ENCODE assay signal across 10 cellular contexts in the genomic region with DNA sequence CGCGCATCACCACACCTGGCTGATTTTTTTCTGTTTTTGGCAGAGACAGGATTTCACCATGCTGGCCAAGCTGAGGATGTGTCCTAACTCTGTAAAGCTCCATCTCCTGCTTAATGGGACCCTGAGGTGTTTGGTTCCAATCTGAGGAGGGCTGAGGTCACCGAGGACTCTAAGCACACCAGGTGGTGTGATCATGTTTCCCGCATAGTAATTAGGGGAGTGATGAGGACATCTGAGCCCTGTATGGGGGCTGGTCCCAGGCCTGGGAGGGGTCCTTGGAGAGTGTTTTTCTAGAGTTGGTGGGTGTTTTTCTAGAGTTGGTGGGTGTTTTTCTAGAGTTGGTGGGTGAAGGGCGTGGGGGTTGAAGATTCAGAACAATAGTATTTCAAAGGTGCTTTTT. TPM values are rescaled to one million over a fixed set of nuclear protein-coding genes. Genes with fewer than 3 reads are reported as not detected.
A peak's percentile ranks its signal among the peaks of the same experiment; 100 is the strongest.
DNase-seq lines count a peak whose midpoint lies in the region; ATAC-seq and TF ChIP-seq lines count a peak whose summit lies in the region.
"Had no signal": no experiment of that assay in that cellular context is flagged by ENCODE, and none has a peak within 500 bp of the region (broad histone marks: within the 10 kb centered on the region; RNA-seq: fewer than 3 reads in every experiment).

No MANE protein-coding gene starts in this region.

- H3K27ac ChIP-seq in C4-2B: peak overlapping the region; percentile 92
- H3K27ac ChIP-seq in KMS-11: peak overlapping the region; percentile 87
- H3K27ac ChIP-seq in left lung: peak overlapping the region; percentile 81 to 88
- H3K27ac ChIP-seq in GM23248: no peak overlapping the region
- H3K27ac ChIP-seq: cardiac muscle cell had no signal

- H3F3A ChIP-seq in GM23248 (ENCODE audit: insufficient read depth): no peaks in the 10 kb centered on the region

- no peak for TF ChIP-seq CTCF in C4-2B (conservative IDR thresholded peaks at IDR 0.05)
- no peak for TF ChIP-seq CTCF in KMS-11 (conservative IDR thresholded peaks at IDR 0.05; ENCODE audit: low read depth, low read length)
- no peak for TF ChIP-seq CTCF in left lung (IDR thresholded peaks at IDR 0.05)

- H3K4me1 ChIP-seq in KMS-11 (ENCODE audit: low read depth, poor library complexity, severe bottlenecking) (peaks cover 65% of the 10 kb centered on the region), left lung (peaks cover 12 to 19% of the 10 kb centered on the region in 2 donors), GM23248 (ENCODE audit: insufficient read depth) (no peaks in the 10 kb centered on the region)

- peak overlapping the region; percentile 90 for H3K4me2 ChIP-seq in KMS-11
- no peak overlapping the region for H3K4me2 ChIP-seq in GM23248 (ENCODE audit: unreplicated experiment)

- in situ Hi-C loops in GM23248 (cut with MboI): no loop called here

- H3K4me3 ChIP-seq in KMS-11 (IDR thresholded peaks at IDR 0.05; ENCODE audit: insufficient read depth, low read depth, low read length) (no peak overlapping the region), left lung (no peak overlapping the region), GM23248 (no peak overlapping the region)
- H3K4me3 ChIP-seq: cardiac muscle cell had no signal

- whole genome bisulfite sequencing in GM23248 (ENCODE audit: low coverage in 1 of 2, low lambda C conversion rate in 2 of 2, missing lambda C conversion rate in 2 of 2), 2 experiments: 90 to 96% methylated on average over 5 of the region's 5 CpGs

- no peak overlapping the region for H2AFZ ChIP-seq in KMS-11 (ENCODE audit: low read depth)
- no peak overlapping the region for H2AFZ ChIP-seq in GM23248

- H3K79me2 ChIP-seq in KMS-11 (ENCODE audit: insufficient read depth, low read depth): peaks cover 15% of the 10 kb centered on the region; the same call in 1 of the 2 replicates
- no peaks in the 10 kb centered on the region for H3K79me2 ChIP-seq in GM23248 (ENCODE audit: insufficient read depth)

- no peaks in the 10 kb centered on the region for H3K9me3 ChIP-seq in left lung
- H3K9me3 ChIP-seq in GM23248 (ENCODE audit: low read depth): no peaks in the 10 kb centered on the region

- DNase-seq in NCI-H526 treated with DMSO at 0.1 percent for 48 hours (lab: John Stamatoyannopoulos, UW) (peak; percentile 36), left lung (no peak), cardiac septum (ENCODE audit: low spot score) (no peak), GM23248 (no peak)
- no peak for DNase-seq in stimulated activated effector memory CD8-positive, alpha-beta T cell treated with anti-CD3 and anti-CD28 coated beads, Interleukin-12 subunit alpha, Interleukin-12 subunit beta, amount 100 ng/mL, for 72 hours (ENCODE audit: low spot score in 2 of 2)
- DNase-seq in stimulated activated naive B cell treated with anti-CD40 and anti-IgM and Interleukin-4, amounts not matched to agents 10 μg/mL and 1 μg/mL and 100 μg/mL, for 72 hours: no peak
- DNase-seq: activated T-cell treated with anti-CD3 and anti-CD28 coated beads, Interleukin-2, amount 50 U/mL, for 4 hours had no signal

- H3K27me3 ChIP-seq in KMS-11 (ENCODE audit: insufficient read depth, low read depth) (no peaks in the 10 kb centered on the region), left lung (no peaks in the 10 kb centered on the region), GM23248 (replicated peaks; ENCODE audit: insufficient read depth) (no peaks in the 10 kb centered on the region)
- H3K27me3 ChIP-seq: cardiac muscle cell had no signal

- intact Hi-C loops in left lung (cut with DNase I) (no loop called here), cardiac septum (cut with DNase I) (no loop called here)

- peaks cover 0 to 27% of the 10 kb centered on the region in 2 donors for H3K27me3 Mint-ChIP-seq in stimulated activated naive B cell treated with anti-CD40 and anti-IgM and Interleukin-4, amounts not matched to agents 10 μg/mL and 1 μg/mL and 100 μg/mL, for 72 hours

- peak overlapping the region; percentile 58; the same call in 1 of the 2 replicates for H3K9ac ChIP-seq in KMS-11
- H3K9ac ChIP-seq in GM23248: no peak overlapping the region

- no peak overlapping the region for H3K27ac Mint-ChIP-seq in stimulated activated effector memory CD8-positive, alpha-beta T cell treated with anti-CD3 and anti-CD28 coated beads, Interleukin-12 subunit alpha, Interleukin-12 subunit beta, amount 100 ng/mL, for 72 hours
- H3K27ac Mint-ChIP-seq in stimulated activated naive B cell treated with anti-CD40 and anti-IgM and Interleukin-4, amounts not matched to agents 10 μg/mL and 1 μg/mL and 100 μg/mL, for 72 hours: no peak overlapping the region

- peaks cover 19% of the 10 kb centered on the region for H3K4me1 Mint-ChIP-seq in stimulated activated effector memory CD8-positive, alpha-beta T cell treated with anti-CD3 and anti-CD28 coated beads, Interleukin-12 subunit alpha, Interleukin-12 subunit beta, amount 100 ng/mL, for 72 hours
- H3K4me1 Mint-ChIP-seq in stimulated activated naive B cell treated with anti-CD40 and anti-IgM and Interleukin-4, amounts not matched to agents 10 μg/mL and 1 μg/mL and 100 μg/mL, for 72 hours: peaks cover 14 to 40% of the 10 kb centered on the region in 2 donors

- H3K9me3 Mint-ChIP-seq in stimulated activated effector memory CD8-positive, alpha-beta T cell treated with anti-CD3 and anti-CD28 coated beads, Interleukin-12 subunit alpha, Interleukin-12 subunit beta, amount 100 ng/mL, for 72 hours: no peaks in the 10 kb centered on the region
- no peaks in the 10 kb centered on the region for H3K9me3 Mint-ChIP-seq in stimulated activated naive B cell treated with anti-CD40 and anti-IgM and Interleukin-4, amounts not matched to agents 10 μg/mL and 1 μg/mL and 100 μg/mL, for 72 hours
- H3K9me3 Mint-ChIP-seq: activated T-cell treated with anti-CD3 and anti-CD28 coated beads, Interleukin-2, amount 50 U/mL, for 4 hours had no signal

- no peak overlapping the region for H3K4me3 Mint-ChIP-seq in stimulated activated effector memory CD8-positive, alpha-beta T cell treated with anti-CD3 and anti-CD28 coated beads, Interleukin-12 subunit alpha, Interleukin-12 subunit beta, amount 100 ng/mL, for 72 hours
- no peak overlapping the region for H3K4me3 Mint-ChIP-seq in stimulated activated naive B cell treated with anti-CD40 and anti-IgM and Interleukin-4, amounts not matched to agents 10 μg/mL and 1 μg/mL and 100 μg/mL, for 72 hours
- H3K4me3 Mint-ChIP-seq: activated T-cell treated with anti-CD3 and anti-CD28 coated beads, Interleukin-2, amount 50 U/mL, for 4 hours had no signal

- H3K36me3 ChIP-seq in KMS-11 (ENCODE audit: insufficient read depth): no peaks in the 10 kb centered on the region; the same call in 1 of the 2 replicates
- H3K36me3 ChIP-seq in left lung: peaks cover 0 to 10% of the 10 kb centered on the region in 2 donors
- H3K36me3 ChIP-seq in GM23248 (ENCODE audit: low read depth): no peaks in the 10 kb centered on the region
- H3K36me3 ChIP-seq: cardiac muscle cell had no signal

- ATAC-seq in left lung: no peak
- ATAC-seq in stimulated activated effector memory CD8-positive, alpha-beta T cell treated with anti-CD3 and anti-CD28 coated beads, Interleukin-12 subunit alpha, Interleukin-12 subunit beta, amount 100 ng/mL, for 72 hours: no peak
- ATAC-seq in stimulated activated naive B cell treated with anti-CD40 and anti-IgM and Interleukin-4, amounts not matched to agents 10 μg/mL and 1 μg/mL and 100 μg/mL, for 72 hours (replicated peaks): no peak
- ATAC-seq: activated T-cell treated with anti-CD3 and anti-CD28 coated beads, Interleukin-2, amount 50 U/mL, for 4 hours had no signal

- no peaks in the 10 kb centered on the region for H3K9me2 ChIP-seq in GM23248 (ENCODE audit: insufficient read depth)

- peaks cover 10% of the 10 kb centered on the region for H3K36me3 Mint-ChIP-seq in stimulated activated effector memory CD8-positive, alpha-beta T cell treated with anti-CD3 and anti-CD28 coated beads, Interleukin-12 subunit alpha, Interleukin-12 subunit beta, amount 100 ng/mL, for 72 hours
- peaks cover 2 to 5% of the 10 kb centered on the region in 2 donors for H3K36me3 Mint-ChIP-seq in stimulated activated naive B cell treated with anti-CD40 and anti-IgM and Interleukin-4, amounts not matched to agents 10 μg/mL and 1 μg/mL and 100 μg/mL, for 72 hours

- H4K20me1 ChIP-seq in KMS-11 (ENCODE audit: insufficient read depth) (peaks cover 4% of the 10 kb centered on the region; the same call in 1 of the 2 replicates), GM23248 (ENCODE audit: insufficient read depth) (no peaks in the 10 kb centered on the region)

RNA-seq across cellular contexts. Expression of a gene that starts 3.0 kb away (rescaled TPM):
- total RNA-seq in left lung (10 to 100 TPM; 35.6 to 36.3 TPM), cardiac septum (31.6 TPM)
- total RNA-seq in GM23248 (2014; rRNA removed; shearing (Covaris generic)): 8.9 and 20.8 TPM in 2 replicates
- 17.6 and 18.1 TPM in 2 replicates for polyA plus RNA-seq in GM23248 (2016; fragmentation: Nextera tagmentation; extraction: Ambion mirVana)

RNA-seq across cellular contexts. Expression of a gene that starts 22.1 kb away (rescaled TPM):
- total RNA-seq in left lung (1 to 10 TPM; 5.4 to 6.9 TPM), cardiac septum (3.3 TPM)
- 10.9 and 20.6 TPM in 2 replicates for total RNA-seq in GM23248 (2014; rRNA removed; shearing (Covaris generic))
- 10.1 and 12.0 TPM in 2 replicates for polyA plus RNA-seq in GM23248 (2016; fragmentation: Nextera tagmentation; extraction: Ambion mirVana)

RNA-seq across cellular contexts. Expression of a gene that starts 28.5 kb away (rescaled TPM):
- total RNA-seq in left lung: 10 to 100 TPM; 23.8 to 35.9 TPM
- total RNA-seq in cardiac septum: not detected
- total RNA-seq in GM23248 (2014; rRNA removed; shearing (Covaris generic)): not detected in 2 replicates
- not detected in 2 replicates for polyA plus RNA-seq in GM23248 (2016; fragmentation: Nextera tagmentation; extraction: Ambion mirVana)

RNA-seq across cellular contexts. Expression of a gene that starts 58.2 kb away (rescaled TPM):
- 10 to 100 TPM; 44.6 to 66.3 TPM for total RNA-seq in left lung
- total RNA-seq in cardiac septum: 59.1 TPM
- total RNA-seq in GM23248 (2014; rRNA removed; shearing (Covaris generic)): 36.2 and 48.2 TPM in 2 replicates
- polyA plus RNA-seq in GM23248 (2016; fragmentation: Nextera tagmentation; extraction: Ambion mirVana): 95.1 and 98.5 TPM in 2 replicates

RNA-seq across cellular contexts. Expression of a gene that starts 58.3 kb away (rescaled TPM):
- total RNA-seq in left lung: 10 to 100 TPM; 10.3 to 10.4 TPM
- 16.4 TPM for total RNA-seq in cardiac septum
- 5.2 and 5.7 TPM in 2 replicates for total RNA-seq in GM23248 (2014; rRNA removed; shearing (Covaris generic))
- 12.7 and 14.3 TPM in 2 replicates for polyA plus RNA-seq in GM23248 (2016; fragmentation: Nextera tagmentation; extraction: Ambion mirVana)

Comparison
In these comparisons a context has a peak if more than half of its experiments do, and no peak if none do; other contexts are left out.
1. RNA of a gene that starts 28.5 kb away (total RNA-seq): 23.8 to 35.9 TPM in left lung; not detected in cardiac septum (single experiment) and not detected in GM23248; every median in the first group is over 10 times any median in the second.